Comparison of ENCODE assay signal across 8 cellular contexts in genomic region chrX:1462596-1463251, GRCh38. TPM values are rescaled to one million over a fixed set of nuclear protein-coding genes. Genes with fewer than 3 reads are reported as not detected.
DNase-seq lines count a peak whose midpoint lies in the region; ATAC-seq lines count a peak whose summit lies in the region.

No MANE protein-coding gene starts in this region.

- H3K27ac ChIP-seq in SJSA1, result no peak overlapping the region
- no peak overlapping the region for H3K27ac ChIP-seq in Karpas-422 (ENCODE audit: low read length)

- DNase-seq in SJSA1 (ENCODE audit: low read depth in 1 of 2, low spot score in 2 of 2) (peak; percentile 60 to 61), kidney glomerular epithelial cell (lab: John Stamatoyannopoulos, UW) (peak; percentile 27), OCI-M2 (lab: John Stamatoyannopoulos, UW; ENCODE audit: unreplicated experiment) (no peak), DMS153 treated with DMSO at 0.1 percent for 48 hours (lab: John Stamatoyannopoulos, UW; ENCODE audit: unreplicated experiment) (no peak), Karpas-422 (no peak)
- DNase-seq in activated gamma-delta T cell treated with anti-CD3 and anti-CD28 coated beads, Interleukin-2, amount 50 U/mL, for 16 hours (ENCODE audit: low read depth), result peak; percentile 61
- DNase-seq in stimulated activated CD8-positive, alpha-beta memory T cell treated with anti-CD3 and anti-CD28 coated beads, Interleukin-4, amount 100 ng/mL, for 48 hours, result peak; percentile 77

- H3K9ac ChIP-seq in Karpas-422 (ENCODE audit: low read length), result no peak overlapping the region

- no peak overlapping the region for H3K4me3 ChIP-seq in SJSA1
- H3K4me3 ChIP-seq in Karpas-422 (ENCODE audit: low read length), result no peak overlapping the region

- H3K4me2 ChIP-seq in Karpas-422 (ENCODE audit: low read depth, low read length, poor library complexity, severe bottlenecking), result no peak overlapping the region

- peaks cover 35% of the 10 kb centered on the region for H4K20me1 ChIP-seq in Karpas-422 (ENCODE audit: insufficient read depth, low read depth, low read length)

- H3K79me2 ChIP-seq in Karpas-422 (ENCODE audit: low read length), result peaks cover 8% of the 10 kb centered on the region; the same call in 1 of the 2 replicates

- no peak for ATAC-seq in GM21528 (IDR thresholded peaks at IDR 0.05; ENCODE audit: low FRiP score, unreplicated experiment)

- H3K9me2 ChIP-seq in Karpas-422 (replicated peaks; ENCODE audit: insufficient read depth, low read length), result no peaks in the 10 kb centered on the region

- H3K9me3 ChIP-seq in SJSA1 (replicated peaks), result no peaks in the 10 kb centered on the region
- no peaks in the 10 kb centered on the region for H3K9me3 ChIP-seq in Karpas-422 (ENCODE audit: low read length)

- H3K4me1 ChIP-seq in SJSA1 (replicated peaks) (peaks cover 27% of the 10 kb centered on the region), Karpas-422 (ENCODE audit: low read length) (peaks cover 24% of the 10 kb centered on the region)

- H3K27me3 ChIP-seq in SJSA1 (replicated peaks), result no peaks in the 10 kb centered on the region
- H3K27me3 ChIP-seq in Karpas-422 (ENCODE audit: low read length), result no peaks in the 10 kb centered on the region

- H2AFZ ChIP-seq in Karpas-422 (ENCODE audit: low read length), result no peak overlapping the region

- H3K36me3 ChIP-seq in SJSA1, result no peaks in the 10 kb centered on the region
- peaks cover 34% of the 10 kb centered on the region for H3K36me3 ChIP-seq in Karpas-422 (ENCODE audit: insufficient read depth, low read length)

RNA-seq across cellular contexts. Expression of gene ASMTL, which starts 10.0 kb away (rescaled TPM):
- 7.3 and 10.0 TPM in 2 replicates for total RNA-seq in SJSA1 (2014; rRNA removed; shearing (Covaris generic))
- 18.4 and 51.0 TPM in 2 replicates for total RNA-seq in Karpas-422 (2014; rRNA removed; shearing (Covaris generic); ENCODE audit: low replicate concordance)

Comparison
In these comparisons a context has a peak if more than half of its experiments do, and no peak if none do; other contexts are left out.
1. DNase-seq: peak in SJSA1 (2 of 2), activated gamma-delta T cell treated with anti-CD3 and anti-CD28 coated beads, Interleukin-2, amount 50 U/mL, for 16 hours (single experiment), kidney glomerular epithelial cell (single experiment) and stimulated activated CD8-positive, alpha-beta memory T cell treated with anti-CD3 and anti-CD28 coated beads, Interleukin-4, amount 100 ng/mL, for 48 hours (single experiment); none in OCI-M2 (single experiment), DMS153 treated with DMSO at 0.1 percent for 48 hours (single experiment) and Karpas-422 (single experiment).